In the genomic region with DNA sequence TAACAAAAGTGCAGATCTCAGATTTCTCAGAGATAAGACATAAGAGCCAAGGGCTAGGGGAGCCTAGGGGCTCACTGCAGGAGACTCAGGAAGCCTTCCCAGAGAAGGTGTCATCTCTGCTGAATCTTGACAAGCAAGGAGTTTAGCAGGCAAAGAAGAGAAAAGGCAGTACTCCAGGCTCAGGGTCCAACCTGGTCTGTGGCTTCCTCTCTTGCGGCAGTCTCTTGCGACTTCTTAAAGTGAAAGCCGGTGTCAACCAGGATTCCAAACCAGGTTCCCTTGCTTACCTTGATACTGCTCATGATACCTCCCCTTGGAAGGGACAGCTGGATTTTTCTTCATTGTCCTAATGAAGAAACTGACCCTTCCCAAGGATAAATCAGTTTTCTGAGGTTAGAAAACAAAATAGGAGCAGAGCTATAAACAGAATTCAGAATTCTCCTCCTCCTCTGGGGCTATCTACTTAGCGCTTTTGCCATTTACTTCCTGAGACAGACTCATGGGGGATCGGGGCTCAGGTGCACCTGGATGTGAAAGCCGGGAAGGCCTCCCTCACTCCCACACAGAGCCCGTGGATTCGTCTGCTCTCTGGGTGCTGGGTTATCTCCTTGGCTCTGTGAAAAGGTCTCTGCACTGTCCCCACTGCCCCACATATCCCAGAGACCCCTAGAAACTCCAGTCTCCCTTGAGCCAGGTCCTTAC, we compare ENCODE assay signal across 1 cellular context.
TF ChIP-seq lines count a peak whose summit lies in the region.

No MANE protein-coding gene starts in this region.

TF ChIP-seq in GM23338, 12 proteins besides CTCF, POLR2A, EP300 and RAD21 (continued from another document):
- TF ChIP-seq, protein P1, sequence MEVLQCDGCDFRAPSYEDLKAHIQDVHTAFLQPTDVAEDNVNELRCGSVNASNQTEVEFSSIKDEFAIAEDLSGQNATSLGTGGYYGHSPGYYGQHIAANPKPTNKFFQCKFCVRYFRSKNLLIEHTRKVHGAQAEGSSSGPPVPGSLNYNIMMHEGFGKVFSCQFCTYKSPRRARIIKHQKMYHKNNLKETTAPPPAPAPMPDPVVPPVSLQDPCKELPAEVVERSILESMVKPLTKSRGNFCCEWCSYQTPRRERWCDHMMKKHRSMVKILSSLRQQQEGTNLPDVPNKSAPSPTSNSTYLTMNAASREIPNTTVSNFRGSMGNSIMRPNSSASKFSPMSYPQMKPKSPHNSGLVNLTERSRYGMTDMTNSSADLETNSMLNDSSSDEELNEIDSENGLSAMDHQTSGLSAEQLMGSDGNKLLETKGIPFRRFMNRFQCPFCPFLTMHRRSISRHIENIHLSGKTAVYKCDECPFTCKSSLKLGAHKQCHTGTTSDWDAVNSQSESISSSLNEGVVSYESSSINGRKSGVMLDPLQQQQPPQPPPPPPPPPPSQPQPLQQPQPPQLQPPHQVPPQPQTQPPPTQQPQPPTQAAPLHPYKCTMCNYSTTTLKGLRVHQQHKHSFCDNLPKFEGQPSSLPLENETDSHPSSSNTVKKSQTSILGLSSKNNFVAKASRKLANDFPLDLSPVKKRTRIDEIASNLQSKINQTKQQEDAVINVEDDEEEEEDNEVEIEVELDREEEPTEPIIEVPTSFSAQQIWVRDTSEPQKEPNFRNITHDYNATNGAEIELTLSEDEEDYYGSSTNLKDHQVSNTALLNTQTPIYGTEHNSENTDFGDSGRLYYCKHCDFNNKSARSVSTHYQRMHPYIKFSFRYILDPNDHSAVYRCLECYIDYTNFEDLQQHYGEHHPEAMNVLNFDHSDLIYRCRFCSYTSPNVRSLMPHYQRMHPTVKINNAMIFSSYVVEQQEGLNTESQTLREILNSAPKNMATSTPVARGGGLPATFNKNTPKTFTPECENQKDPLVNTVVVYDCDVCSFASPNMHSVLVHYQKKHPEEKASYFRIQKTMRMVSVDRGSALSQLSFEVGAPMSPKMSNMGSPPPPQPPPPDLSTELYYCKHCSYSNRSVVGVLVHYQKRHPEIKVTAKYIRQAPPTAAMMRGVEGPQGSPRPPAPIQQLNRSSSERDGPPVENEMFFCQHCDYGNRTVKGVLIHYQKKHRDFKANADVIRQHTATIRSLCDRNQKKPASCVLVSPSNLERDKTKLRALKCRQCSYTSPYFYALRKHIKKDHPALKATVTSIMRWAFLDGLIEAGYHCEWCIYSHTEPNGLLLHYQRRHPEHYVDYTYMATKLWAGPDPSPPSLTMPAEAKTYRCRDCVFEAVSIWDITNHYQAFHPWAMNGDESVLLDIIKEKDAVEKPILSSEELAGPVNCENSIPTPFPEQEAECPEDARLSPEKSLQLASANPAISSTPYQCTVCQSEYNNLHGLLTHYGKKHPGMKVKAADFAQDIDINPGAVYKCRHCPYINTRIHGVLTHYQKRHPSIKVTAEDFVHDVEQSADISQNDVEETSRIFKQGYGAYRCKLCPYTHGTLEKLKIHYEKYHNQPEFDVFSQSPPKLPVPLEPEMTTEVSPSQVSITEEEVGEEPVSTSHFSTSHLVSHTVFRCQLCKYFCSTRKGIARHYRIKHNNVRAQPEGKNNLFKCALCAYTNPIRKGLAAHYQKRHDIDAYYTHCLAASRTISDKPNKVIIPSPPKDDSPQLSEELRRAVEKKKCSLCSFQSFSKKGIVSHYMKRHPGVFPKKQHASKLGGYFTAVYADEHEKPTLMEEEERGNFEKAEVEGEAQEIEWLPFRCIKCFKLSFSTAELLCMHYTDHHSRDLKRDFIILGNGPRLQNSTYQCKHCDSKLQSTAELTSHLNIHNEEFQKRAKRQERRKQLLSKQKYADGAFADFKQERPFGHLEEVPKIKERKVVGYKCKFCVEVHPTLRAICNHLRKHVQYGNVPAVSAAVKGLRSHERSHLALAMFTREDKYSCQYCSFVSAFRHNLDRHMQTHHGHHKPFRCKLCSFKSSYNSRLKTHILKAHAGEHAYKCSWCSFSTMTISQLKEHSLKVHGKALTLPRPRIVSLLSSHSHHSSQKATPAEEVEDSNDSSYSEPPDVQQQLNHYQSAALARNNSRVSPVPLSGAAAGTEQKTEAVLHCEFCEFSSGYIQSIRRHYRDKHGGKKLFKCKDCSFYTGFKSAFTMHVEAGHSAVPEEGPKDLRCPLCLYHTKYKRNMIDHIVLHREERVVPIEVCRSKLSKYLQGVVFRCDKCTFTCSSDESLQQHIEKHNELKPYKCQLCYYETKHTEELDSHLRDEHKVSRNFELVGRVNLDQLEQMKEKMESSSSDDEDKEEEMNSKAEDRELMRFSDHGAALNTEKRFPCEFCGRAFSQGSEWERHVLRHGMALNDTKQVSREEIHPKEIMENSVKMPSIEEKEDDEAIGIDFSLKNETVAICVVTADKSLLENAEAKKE (CRISPR knock-in tag; IDR thresholded peaks at IDR 0.05), result no peak
- TF ChIP-seq, protein P2, sequence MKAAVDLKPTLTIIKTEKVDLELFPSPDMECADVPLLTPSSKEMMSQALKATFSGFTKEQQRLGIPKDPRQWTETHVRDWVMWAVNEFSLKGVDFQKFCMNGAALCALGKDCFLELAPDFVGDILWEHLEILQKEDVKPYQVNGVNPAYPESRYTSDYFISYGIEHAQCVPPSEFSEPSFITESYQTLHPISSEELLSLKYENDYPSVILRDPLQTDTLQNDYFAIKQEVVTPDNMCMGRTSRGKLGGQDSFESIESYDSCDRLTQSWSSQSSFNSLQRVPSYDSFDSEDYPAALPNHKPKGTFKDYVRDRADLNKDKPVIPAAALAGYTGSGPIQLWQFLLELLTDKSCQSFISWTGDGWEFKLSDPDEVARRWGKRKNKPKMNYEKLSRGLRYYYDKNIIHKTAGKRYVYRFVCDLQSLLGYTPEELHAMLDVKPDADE (IDR thresholded peaks at IDR 0.05), result no peak
- TF ChIP-seq STAT1 (IDR thresholded peaks at IDR 0.05; ENCODE audit: unreplicated experiment), result no peak
